In genomic region chr6:134735461-134735860, GRCh38 we compare ENCODE assay signal across 26 cellular contexts.
"Had no signal": no experiment of that assay in that cellular context is flagged by ENCODE, and none has a peak within 500 bp of the region (broad histone marks: within the 10 kb centered on the region; RNA-seq: fewer than 3 reads in every experiment).

No MANE protein-coding gene starts in this region.

- H3K27me3 Mint-ChIP-seq: activated T-cell treated with anti-CD3 and anti-CD28 coated beads, Interleukin-2, amount 50 U/mL, for 24 hours had no signal

- H3K4me3 ChIP-seq: ascending aorta, body of pancreas, Peyer's patch had no signal

- H3K27ac Mint-ChIP-seq: activated CD8-positive, alpha-beta memory T cell treated with anti-CD3 and anti-CD28 coated beads, Interleukin-2, amount 10 ng/mL, durations not matched to agents 7 days and 5 days; activated naive CD4-positive, alpha-beta T cell treated with anti-CD3 and anti-CD28 coated beads, Interleukin-2, amount 50 U/mL, for 72 hours; activated naive CD8-positive, alpha-beta T cell treated with anti-CD3 and anti-CD28 coated beads, Interleukin-2, amount 50 U/mL, for 24 hours; activated T-cell treated with anti-CD3 and anti-CD28 coated beads, Interleukin-2, amount 50 U/mL, for 24 hours; activated T-helper 1 cell treated with anti-CD3 and anti-CD28 coated beads, Interleukin-12 subunit alpha, Interleukin-12 subunit beta, Interleukin-2, Interleukin-4 antibody, amounts not matched to agents 30 ng/mL and 10 ng/mL and 1 ng/mL, durations not matched to agents 14 hours and 24 hours and 36 hours; T-helper 17 cell; WTC11 had no signal

- H3K9me3 ChIP-seq: ascending aorta, body of pancreas, Peyer's patch had no signal

- H3K9me3 Mint-ChIP-seq: activated naive CD4-positive, alpha-beta T cell treated with anti-CD3 and anti-CD28 coated beads, Interleukin-2, amount 50 U/mL, for 72 hours; activated naive CD8-positive, alpha-beta T cell treated with anti-CD3 and anti-CD28 coated beads, Interleukin-2, amount 50 U/mL, for 24 hours; activated T-cell treated with anti-CD3 and anti-CD28 coated beads, Interleukin-2, amount 50 U/mL, for 24 hours; activated T-helper 1 cell treated with anti-CD3 and anti-CD28 coated beads, Interleukin-12 subunit alpha, Interleukin-12 subunit beta, Interleukin-2, Interleukin-4 antibody, amounts not matched to agents 30 ng/mL and 10 ng/mL and 1 ng/mL, durations not matched to agents 14 hours and 24 hours and 36 hours; WTC11 had no signal

- H3K4me1 Mint-ChIP-seq: activated CD8-positive, alpha-beta memory T cell treated with anti-CD3 and anti-CD28 coated beads, Interleukin-2, amount 10 ng/mL, durations not matched to agents 7 days and 5 days; activated naive CD8-positive, alpha-beta T cell treated with anti-CD3 and anti-CD28 coated beads, Interleukin-2, amount 50 U/mL, for 24 hours; WTC11 had no signal

- H3K36me3 Mint-ChIP-seq: activated CD8-positive, alpha-beta memory T cell treated with anti-CD3 and anti-CD28 coated beads, Interleukin-2, amount 10 ng/mL, durations not matched to agents 7 days and 5 days; activated naive CD4-positive, alpha-beta T cell treated with anti-CD3 and anti-CD28 coated beads, Interleukin-2, amount 50 U/mL, for 72 hours; WTC11 had no signal

- DNase-seq: activated CD4-positive, alpha-beta T cell treated with anti-CD3 and anti-CD28 coated beads for 48 hours; activated CD4-positive, alpha-beta T cell treated with anti-CD3 and anti-CD28 coated beads, Interleukin-2, amount 50 U/mL, for 48 hours; activated CD4-positive, CD25-positive, alpha-beta regulatory T cell treated with anti-CD3 and anti-CD28 coated beads, Interleukin-2, amount 50 U/mL, for 72 hours; activated CD8-positive, alpha-beta memory T cell treated with anti-CD3 and anti-CD28 coated beads, Interleukin-2, amount 10 ng/mL, durations not matched to agents 7 days and 5 days; activated effector memory CD4-positive, alpha-beta T cell treated with Interleukin-2 at 50 U/mL for 16 hours; activated naive CD4-positive, alpha-beta T cell treated with Interleukin-2 at 50 U/mL for 16 hours; activated naive CD8-positive, alpha-beta T cell treated with anti-CD3 and anti-CD28 coated beads, Interleukin-2, amount 50 U/mL, for 24 hours; activated T-cell treated with anti-CD3 and anti-CD28 coated beads, Interleukin-2, amount 50 U/mL, for 24 hours; amniotic stem cell; body of pancreas; Kasumi-1; NCI-H1105 treated with DMSO at 0.1 percent for 48 hours; NCI-H1436 treated with DMSO at 0.1 percent for 48 hours; NCI-H187; NCI-H2081; NCI-H510A treated with DMSO at 0.1 percent for 48 hours; NCI-H69; NK-92 treated with Interleukin-12 subunit alpha and Interleukin-12 subunit beta, amount 100 ng/mL, for 24 hours; Peyer's patch; SIG-M5; T-helper 17 cell; T-helper 9 cell had no signal

- H3K4me3 Mint-ChIP-seq: activated CD8-positive, alpha-beta memory T cell treated with anti-CD3 and anti-CD28 coated beads, Interleukin-2, amount 10 ng/mL, durations not matched to agents 7 days and 5 days; activated naive CD8-positive, alpha-beta T cell treated with anti-CD3 and anti-CD28 coated beads, Interleukin-2, amount 50 U/mL, for 24 hours; activated T-cell treated with anti-CD3 and anti-CD28 coated beads, Interleukin-2, amount 50 U/mL, for 24 hours; activated T-helper 1 cell treated with anti-CD3 and anti-CD28 coated beads, Interleukin-12 subunit alpha, Interleukin-12 subunit beta, Interleukin-2, Interleukin-4 antibody, amounts not matched to agents 30 ng/mL and 10 ng/mL and 1 ng/mL, durations not matched to agents 14 hours and 24 hours and 36 hours; T-helper 17 cell; WTC11 had no signal

- H3K27ac ChIP-seq: ascending aorta, body of pancreas, Peyer's patch had no signal

- H3K27me3 ChIP-seq: ascending aorta, body of pancreas, Peyer's patch had no signal

- ATAC-seq: activated CD8-positive, alpha-beta memory T cell treated with anti-CD3 and anti-CD28 coated beads, Interleukin-2, amount 10 ng/mL, durations not matched to agents 7 days and 5 days; activated naive CD4-positive, alpha-beta T cell treated with anti-CD3 and anti-CD28 coated beads, Interleukin-2, amount 50 U/mL, for 72 hours; activated naive CD8-positive, alpha-beta T cell treated with anti-CD3 and anti-CD28 coated beads, Interleukin-2, amount 50 U/mL, for 24 hours; body of pancreas; T-helper 17 cell; WTC11 had no signal

- H3K36me3 ChIP-seq: ascending aorta, Peyer's patch had no signal

- H3K4me1 ChIP-seq: ascending aorta, body of pancreas had no signal
